ENCODE assay signal across 8 cellular contexts in the genomic region with DNA sequence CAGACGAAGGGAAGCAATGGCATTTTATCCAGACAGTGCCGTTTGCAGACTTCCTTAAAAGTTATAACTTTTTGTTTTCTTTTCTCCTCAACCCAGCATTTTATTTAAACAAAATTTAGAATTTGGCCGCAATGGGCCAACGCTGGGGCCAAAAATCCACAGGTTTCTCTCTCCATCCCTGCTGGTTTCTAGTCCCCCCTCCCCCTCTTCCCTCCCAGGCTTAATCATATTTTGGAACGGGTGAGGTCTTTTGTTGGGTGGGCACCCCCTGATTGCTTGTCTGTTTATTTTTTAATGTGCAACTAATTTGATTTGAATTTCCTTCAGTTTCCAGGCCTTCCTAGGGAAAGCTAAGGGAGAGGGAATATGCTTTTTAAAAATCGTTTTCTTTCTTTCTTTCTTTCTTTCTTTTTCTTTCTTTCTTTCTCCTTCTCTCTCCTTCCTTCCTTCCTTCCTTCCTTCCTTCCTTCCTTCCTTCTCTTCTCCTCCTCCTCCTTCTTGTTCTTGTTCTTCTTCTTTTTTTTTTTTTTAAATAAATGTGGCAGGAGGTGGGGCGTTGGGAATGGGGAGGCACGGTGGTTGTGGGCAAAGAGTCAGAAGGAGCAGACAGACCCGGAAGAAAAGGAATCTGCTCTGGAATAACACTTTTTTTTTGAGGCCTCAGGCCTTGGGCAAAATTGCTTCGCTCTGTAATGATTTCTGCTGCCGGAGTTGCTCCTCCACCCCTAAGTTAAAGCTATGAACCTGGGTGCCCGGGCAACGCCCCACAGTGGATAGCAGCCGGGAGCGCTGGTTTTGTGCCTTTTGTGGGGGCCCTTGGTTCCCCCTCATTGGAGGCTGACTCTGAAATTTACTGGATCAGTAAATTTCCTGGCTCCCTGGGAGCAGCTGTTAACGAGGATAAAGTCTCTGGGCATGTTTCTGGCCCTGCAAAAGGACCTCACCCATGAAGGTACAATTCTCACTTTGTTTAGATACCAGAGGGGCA.
DNase-seq lines count a peak whose midpoint lies in the region; ATAC-seq lines count a peak whose summit lies in the region.

No MANE protein-coding gene starts in this region.

- H3K27ac ChIP-seq in BLaER1: no peak overlapping the region; the same call in 1 of the 2 replicates

- H3K4me2 ChIP-seq in BLaER1: peak overlapping the region; percentile 87

- no peaks in the 10 kb centered on the region for H3K9me3 ChIP-seq in BLaER1

- no peaks in the 10 kb centered on the region for H3K9me3 Mint-ChIP-seq in stimulated activated memory B cell treated with anti-CD40 and anti-IgM and Interleukin-4, amounts not matched to agents 10 μg/mL and 1 μg/mL and 100 μg/mL, for 72 hours

- H3K36me3 ChIP-seq in BLaER1: no peaks in the 10 kb centered on the region

- peak overlapping the region; percentile 99 for H3K4me3 ChIP-seq in BLaER1

- peaks cover 14% of the 10 kb centered on the region for H3K27me3 Mint-ChIP-seq in stimulated activated memory B cell treated with anti-CD40 and anti-IgM and Interleukin-4, amounts not matched to agents 10 μg/mL and 1 μg/mL and 100 μg/mL, for 72 hours

- H3K9ac ChIP-seq in BLaER1: peak overlapping the region; percentile 91

- peaks cover 8% of the 10 kb centered on the region for H3K4me1 Mint-ChIP-seq in stimulated activated memory B cell treated with anti-CD40 and anti-IgM and Interleukin-4, amounts not matched to agents 10 μg/mL and 1 μg/mL and 100 μg/mL, for 72 hours

- DNase-seq in HuH-7.5 (ENCODE audit: low spot score): peak; percentile 35
- DNase-seq in amniotic epithelial cell (ENCODE audit: low read depth): peak; percentile 61
- peak; percentile 11 for DNase-seq in iPS-NIHi11 (ENCODE audit: low spot score)
- no peak for DNase-seq in dedifferentiated amniotic fluid mesenchymal stem cell (ENCODE audit: extremely low spot score)
- no peak for DNase-seq in middle frontal gyrus (ENCODE audit: extremely low spot score, low spot score)

- peak overlapping the region; percentile 36 for H3K27ac Mint-ChIP-seq in stimulated activated memory B cell treated with anti-CD40 and anti-IgM and Interleukin-4, amounts not matched to agents 10 μg/mL and 1 μg/mL and 100 μg/mL, for 72 hours

- no peak for ATAC-seq in stimulated activated memory B cell treated with anti-CD40 and anti-IgM and Interleukin-4, amounts not matched to agents 10 μg/mL and 1 μg/mL and 100 μg/mL, for 72 hours
- ATAC-seq in GM18867 (IDR thresholded peaks at IDR 0.05; ENCODE audit: unreplicated experiment): no peak

- H4K20me1 ChIP-seq in BLaER1: peaks cover 54% of the 10 kb centered on the region

- H3K4me3 Mint-ChIP-seq in stimulated activated memory B cell treated with anti-CD40 and anti-IgM and Interleukin-4, amounts not matched to agents 10 μg/mL and 1 μg/mL and 100 μg/mL, for 72 hours: peak overlapping the region; percentile 67

- H3K36me3 Mint-ChIP-seq in stimulated activated memory B cell treated with anti-CD40 and anti-IgM and Interleukin-4, amounts not matched to agents 10 μg/mL and 1 μg/mL and 100 μg/mL, for 72 hours: no peaks in the 10 kb centered on the region

- H3K4me1 ChIP-seq in BLaER1: peaks cover 33% of the 10 kb centered on the region

- no peaks in the 10 kb centered on the region for H3K27me3 ChIP-seq in BLaER1

Comparison
In these comparisons a context has a peak if more than half of its experiments do, and no peak if none do; other contexts are left out.
1. DNase-seq: peak in HuH-7.5 (single experiment), amniotic epithelial cell (single experiment) and iPS-NIHi11 (single experiment); none in dedifferentiated amniotic fluid mesenchymal stem cell (single experiment) and middle frontal gyrus (single experiment).